ENCODE assay signal across 14 cellular contexts in the genomic region with DNA sequence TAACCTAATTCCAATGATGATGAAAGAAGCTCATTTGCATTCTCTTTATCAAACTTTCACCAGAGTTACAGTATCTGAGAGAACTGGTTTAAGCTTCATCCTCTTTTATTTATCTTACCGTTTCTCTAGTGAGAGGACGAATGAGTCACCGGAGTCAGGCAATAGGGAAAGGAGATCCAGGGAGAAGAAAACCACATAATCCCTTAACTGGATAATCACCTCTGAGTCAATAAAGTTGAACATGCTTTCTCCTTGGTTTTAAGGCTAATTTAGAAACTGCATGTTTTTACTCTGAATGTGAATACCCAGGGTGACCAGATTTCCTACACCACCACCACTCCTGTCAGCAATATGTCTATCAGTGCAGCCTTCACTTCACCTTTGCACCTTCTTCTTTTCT.
DNase-seq lines count a peak whose midpoint lies in the region; ATAC-seq and TF ChIP-seq lines count a peak whose summit lies in the region.
"Had no signal": no experiment of that assay in that cellular context is flagged by ENCODE, and none has a peak within 500 bp of the region (broad histone marks: within the 10 kb centered on the region; RNA-seq: fewer than 3 reads in every experiment).

No MANE protein-coding gene starts in this region.

- no peaks in the 10 kb centered on the region for H3K4me1 Mint-ChIP-seq in activated naive CD4-positive, alpha-beta T cell treated with anti-CD3 and anti-CD28 coated beads, Interleukin-2, amount 10 ng/mL, durations not matched to agents 7 days and 5 days
- H3K4me1 Mint-ChIP-seq: naive thymus-derived CD4-positive, alpha-beta T cell had no signal

- ATAC-seq in RWPE2 (ENCODE audit: low read depth): peak; percentile 98
- ATAC-seq: activated T-cell treated with anti-CD3 and anti-CD28 coated beads, Interleukin-2, amount 50 U/mL, for 72 hours; naive thymus-derived CD4-positive, alpha-beta T cell had no signal

- peaks cover 2% of the 10 kb centered on the region for H3K9me3 Mint-ChIP-seq in activated naive CD4-positive, alpha-beta T cell treated with anti-CD3 and anti-CD28 coated beads, Interleukin-2, amount 10 ng/mL, durations not matched to agents 7 days and 5 days

- CTCF ChIA-PET in activated naive CD4-positive, alpha-beta T cell treated with anti-CD3 and anti-CD28 coated beads, Interleukin-2, amount 10 ng/mL, durations not matched to agents 7 days and 5 days (lab: Charles Lee): no interaction called here

- no peak overlapping the region for H3K9ac ChIP-seq in fibroblast of lung (ENCODE audit: insufficient read depth, low read length)
- H3K9ac ChIP-seq: KMS-11 had no signal

- H3K27me3 ChIP-seq in RWPE2 (ENCODE audit: insufficient read depth, poor library complexity, severe bottlenecking): no peaks in the 10 kb centered on the region
- no peaks in the 10 kb centered on the region for H3K27me3 ChIP-seq in fibroblast of lung (ENCODE audit: control insufficient read depth, insufficient read depth, low read length)

- TF ChIP-seq CTCF in RWPE2 (IDR thresholded peaks at IDR 0.05; ENCODE audit: poor library complexity, severe bottlenecking): no peak
- TF ChIP-seq CTCF in fibroblast of lung (conservative IDR thresholded peaks at IDR 0.05 in 1 of 2, IDR thresholded peaks at IDR 0.05 in 1 of 2; ENCODE audit: low read depth in 1 of 2, low read length in 2 of 2): no peak

- no peak overlapping the region for H2AFZ ChIP-seq in fibroblast of lung (ENCODE audit: low read length)

- no peaks in the 10 kb centered on the region for H3K27me3 Mint-ChIP-seq in activated naive CD4-positive, alpha-beta T cell treated with anti-CD3 and anti-CD28 coated beads, Interleukin-2, amount 10 ng/mL, durations not matched to agents 7 days and 5 days

- H3K4me2 ChIP-seq in fibroblast of lung (ENCODE audit: extremely low read depth, insufficient read depth, low read length): no peak overlapping the region
- H3K4me2 ChIP-seq: KMS-11 had no signal

- H3K4me1 ChIP-seq in RWPE2 (ENCODE audit: insufficient read depth, poor library complexity, severe bottlenecking) (peaks cover 18% of the 10 kb centered on the region), fibroblast of lung (ENCODE audit: control insufficient read depth, extremely low read depth, insufficient read depth, low read length) (no peaks in the 10 kb centered on the region)

- no peak overlapping the region for H3K4me3 ChIP-seq in RWPE2 (ENCODE audit: severe bottlenecking)
- no peak overlapping the region for H3K4me3 ChIP-seq in fibroblast of lung (replicated peaks in 1 of 4; ENCODE audit: control extremely low read depth in 1 of 4, insufficient read depth in 1 of 4, low read depth in 3 of 4, low read length in 4 of 4)
- H3K4me3 ChIP-seq: coronary artery had no signal

- H3K27ac ChIP-seq in RWPE2 (ENCODE audit: poor library complexity, severe bottlenecking) (peak overlapping the region; percentile 14), fibroblast of lung (ENCODE audit: insufficient read depth, low read length) (no peak overlapping the region)
- H3K27ac ChIP-seq: 22Rv1, coronary artery, KMS-11 had no signal

- no peak overlapping the region for H3K27ac Mint-ChIP-seq in activated naive CD4-positive, alpha-beta T cell treated with anti-CD3 and anti-CD28 coated beads, Interleukin-2, amount 10 ng/mL, durations not matched to agents 7 days and 5 days
- H3K27ac Mint-ChIP-seq: activated T-cell treated with anti-CD3 and anti-CD28 coated beads, Interleukin-2, amount 50 U/mL, for 72 hours; naive thymus-derived CD4-positive, alpha-beta T cell had no signal

- H3K4me3 Mint-ChIP-seq in activated naive CD4-positive, alpha-beta T cell treated with anti-CD3 and anti-CD28 coated beads, Interleukin-2, amount 10 ng/mL, durations not matched to agents 7 days and 5 days: no peak overlapping the region
- H3K4me3 Mint-ChIP-seq: activated T-cell treated with anti-CD3 and anti-CD28 coated beads, Interleukin-2, amount 50 U/mL, for 72 hours; naive thymus-derived CD4-positive, alpha-beta T cell had no signal

- H3K36me3 ChIP-seq in RWPE2 (ENCODE audit: low read depth): no peaks in the 10 kb centered on the region
- H3K36me3 ChIP-seq in fibroblast of lung (ENCODE audit: control insufficient read depth, insufficient read depth, low read length): no peaks in the 10 kb centered on the region

- H3K9me3 ChIP-seq in RWPE2 (ENCODE audit: severe bottlenecking) (no peaks in the 10 kb centered on the region), fibroblast of lung (ENCODE audit: control insufficient read depth, insufficient read depth, low read depth, low read length) (no peaks in the 10 kb centered on the region)

- no peaks in the 10 kb centered on the region for H3K79me2 ChIP-seq in fibroblast of lung (ENCODE audit: control insufficient read depth, insufficient read depth, low read length)

- no peaks in the 10 kb centered on the region for H4K20me1 ChIP-seq in fibroblast of lung (ENCODE audit: control insufficient read depth, extremely low read depth, insufficient read depth, low read length)

- DNase-seq in NCI-H748 (lab: John Stamatoyannopoulos, UW; ENCODE audit: unreplicated experiment): peak; percentile 9
- DNase-seq in NCI-H748 treated with DMSO at 0.1 percent for 48 hours (lab: John Stamatoyannopoulos, UW): no peak
- DNase-seq in RWPE2 (ENCODE audit: low spot score): no peak
- DNase-seq in fibroblast of lung (ENCODE audit: low read depth in 2 of 2): peak; percentile 85 to 88
- DNase-seq in stromal cell of bone marrow (ENCODE audit: low read depth): peak; percentile 97
- DNase-seq in cerebellum (ENCODE audit: low spot score): no peak
- DNase-seq in activated naive CD4-positive, alpha-beta T cell treated with anti-CD3 and anti-CD28 coated beads, Interleukin-2, amount 10 ng/mL, durations not matched to agents 7 days and 5 days: no peak
- DNase-seq in T-helper 9 cell: no peak
- DNase-seq: activated T-cell treated with anti-CD3 and anti-CD28 coated beads, Interleukin-2, amount 50 U/mL, for 72 hours; naive thymus-derived CD4-positive, alpha-beta T cell; NCI-H510A treated with DMSO at 0.1 percent for 48 hours had no signal

- H3K36me3 Mint-ChIP-seq in activated naive CD4-positive, alpha-beta T cell treated with anti-CD3 and anti-CD28 coated beads, Interleukin-2, amount 10 ng/mL, durations not matched to agents 7 days and 5 days: no peaks in the 10 kb centered on the region
- H3K36me3 Mint-ChIP-seq: naive thymus-derived CD4-positive, alpha-beta T cell had no signal

Comparison
In these comparisons a context has a peak if more than half of its experiments do, and no peak if none do; other contexts are left out.
1. DNase-seq: peak in NCI-H748 (single experiment), fibroblast of lung (2 of 2) and stromal cell of bone marrow (single experiment); none in NCI-H748 treated with DMSO at 0.1 percent for 48 hours (single experiment), RWPE2 (single experiment), cerebellum (single experiment), activated naive CD4-positive, alpha-beta T cell treated with anti-CD3 and anti-CD28 coated beads, Interleukin-2, amount 10 ng/mL, durations not matched to agents 7 days and 5 days (single experiment) and T-helper 9 cell (single experiment).